Comparison of ENCODE assay signal across 31 cellular contexts in the genomic region with DNA sequence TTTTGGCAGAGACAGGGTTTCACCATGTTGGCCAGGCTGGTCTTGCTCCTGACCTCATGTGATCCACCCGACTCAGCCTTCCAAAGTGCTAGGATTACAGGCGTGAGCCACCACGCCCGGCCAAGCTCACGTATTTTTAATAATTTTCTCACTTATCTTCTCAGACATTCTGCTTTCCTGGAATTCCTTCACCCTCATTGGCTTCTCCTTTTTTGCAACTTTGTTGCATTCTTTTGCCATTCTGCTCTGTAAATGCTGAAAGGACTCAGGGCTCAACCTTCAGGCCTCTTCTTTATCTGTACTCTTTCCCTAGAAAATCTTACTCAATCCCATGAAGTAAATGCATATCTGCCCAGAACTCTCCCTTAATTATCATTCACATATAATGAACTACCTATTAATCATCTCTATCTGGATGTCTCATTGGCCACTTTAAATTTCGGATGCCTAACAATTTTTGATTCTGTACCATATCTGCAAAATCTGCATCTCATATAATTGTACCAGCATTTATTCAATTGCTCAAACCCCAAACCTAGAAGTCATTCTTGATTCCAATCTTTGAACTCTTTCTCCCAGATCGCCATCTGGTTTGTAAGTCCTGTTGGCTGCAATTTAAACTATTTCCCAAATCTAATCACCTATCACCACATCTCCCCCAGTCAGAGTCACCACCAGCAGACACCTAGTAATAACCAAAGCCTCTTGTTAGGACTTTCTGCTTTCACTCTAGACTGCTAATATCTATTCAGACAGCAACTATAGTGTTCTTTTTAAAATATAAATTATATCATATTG. TPM values are rescaled to one million over a fixed set of nuclear protein-coding genes. Genes with fewer than 3 reads are reported as not detected.
"Had no signal": no experiment of that assay in that cellular context is flagged by ENCODE, and none has a peak within 500 bp of the region (broad histone marks: within the 10 kb centered on the region; RNA-seq: fewer than 3 reads in every experiment).

No MANE protein-coding gene starts in this region.

- H3K4me1 ChIP-seq: adrenal gland, body of pancreas had no signal

- H3K27me3 ChIP-seq: adrenal gland, body of pancreas, brain microvascular endothelial cell, cardiac muscle cell had no signal

- H3K4me3 ChIP-seq: adrenal gland, body of pancreas, cardiac muscle cell had no signal

- DNase-seq: activated B cell treated with CpG ODN at 0.5 μM for 24 hours; activated CD4-positive, alpha-beta memory T cell treated with anti-CD3 and anti-CD28 coated beads for 36 hours; activated CD4-positive, alpha-beta T cell treated with anti-CD3 and anti-CD28 coated beads for 4 hours; activated CD4-positive, alpha-beta T cell treated with anti-CD3 and anti-CD28 coated beads, Interleukin-2, amount 10 ng/mL, durations not matched to agents 24 days and 14 days; activated CD4-positive, alpha-beta T cell treated with anti-CD3 and anti-CD28 coated beads, Interleukin-2, amount 50 U/mL, for 1 hour; activated CD4-positive, alpha-beta T cell treated with anti-CD3 and anti-CD28 coated beads, Interleukin-2, amount 50 U/mL, for 4 hours; activated CD4-positive, CD25-positive, alpha-beta regulatory T cell treated with anti-CD3 and anti-CD28 coated beads, Interleukin-2, amount 50 U/mL, for 72 hours; activated CD8-positive, alpha-beta memory T cell treated with anti-CD3 and anti-CD28 coated beads, Interleukin-2, amount 50 U/mL, for 4 hours; activated CD8-positive, alpha-beta T cell treated with anti-CD3 and anti-CD28 coated beads for 36 hours; activated effector memory CD4-positive, alpha-beta T cell treated with anti-CD3 and anti-CD28 coated beads, Interleukin-2, amount 50 U/mL, for 16 hours; activated gamma-delta T cell treated with Interleukin-2 at 50 U/mL for 16 hours; activated naive CD4-positive, alpha-beta T cell; activated naive CD4-positive, alpha-beta T cell treated with anti-CD3 and anti-CD28 coated beads for 36 hours; activated naive CD4-positive, alpha-beta T cell treated with anti-CD3 and anti-CD28 coated beads, Interleukin-2, amount 50 U/mL, for 16 hours; activated naive CD8-positive, alpha-beta T cell treated with anti-CD3 and anti-CD28 coated beads for 36 hours; activated T-cell treated with anti-CD3 and anti-CD28 coated beads for 4 hours; activated T-cell treated with anti-CD3 and anti-CD28 coated beads, Interleukin-2, amount 50 U/mL, for 1 hour; activated T-cell treated with anti-CD3 and anti-CD28 coated beads, Interleukin-2, amount 50 U/mL, for 4 hours; activated T-cell treated with anti-CD3 and anti-CD28 coated beads, Interleukin-2, amount 50 U/mL, for 72 hours; amniotic stem cell; aorta; brain microvascular endothelial cell; caudate nucleus; T-helper 2 cell; T-helper 9 cell had no signal

- H3K9me3 ChIP-seq: adrenal gland, body of pancreas had no signal

- H3K36me3 ChIP-seq: adrenal gland, brain microvascular endothelial cell, cardiac muscle cell had no signal

- ATAC-seq: activated CD8-positive, alpha-beta T cell treated with anti-CD3 and anti-CD28 coated beads for 36 hours; activated naive CD4-positive, alpha-beta T cell treated with anti-CD3 and anti-CD28 coated beads, Interleukin-2, amount 50 U/mL, for 72 hours; activated T-cell treated with anti-CD3 and anti-CD28 coated beads, Interleukin-2, amount 50 U/mL, for 4 hours; activated T-cell treated with anti-CD3 and anti-CD28 coated beads, Interleukin-2, amount 50 U/mL, for 72 hours; activated T-helper 17 cell treated with anti-CD3 and anti-CD28 coated beads, Interleukin-2, amount 50 U/mL, for 72 hours had no signal

- H3K27ac ChIP-seq: adrenal gland, body of pancreas, brain microvascular endothelial cell, cardiac muscle cell, VCaP had no signal

RNA-seq across cellular contexts. Expression of gene OXGR1, which starts 18.2 kb away (rescaled TPM):
- polyA plus RNA-seq: aorta, cardiac muscle cell had no signal
